9 cellular contexts compared by ENCODE assay signal in genomic region chr1:183632087-183632486, GRCh38. TPM values are rescaled to one million over a fixed set of nuclear protein-coding genes. Genes with fewer than 3 reads are reported as not detected.
DNase-seq lines count a peak whose midpoint lies in the region; ATAC-seq, FAIRE-seq and TF ChIP-seq lines count a peak whose summit lies in the region.
"Had no signal": no experiment of that assay in that cellular context is flagged by ENCODE, and none has a peak within 500 bp of the region (broad histone marks: within the 10 kb centered on the region; RNA-seq: fewer than 3 reads in every experiment).

No MANE protein-coding gene starts in this region.

- peaks cover 10% of the 10 kb centered on the region for H3K27me3 ChIP-seq in iPS-20b (ENCODE audit: insufficient read depth, low read length)

- peaks cover 10% of the 10 kb centered on the region for H3K27me3 Mint-ChIP-seq in activated naive CD8-positive, alpha-beta T cell treated with anti-CD3 and anti-CD28 coated beads, Interleukin-2, amount 50 U/mL, for 24 hours

- H3K9me3 ChIP-seq in A549 (no peaks in the 10 kb centered on the region), iPS-20b (ENCODE audit: insufficient read depth, low read depth, low read length) (no peaks in the 10 kb centered on the region)

- H3K9me3 Mint-ChIP-seq in activated naive CD8-positive, alpha-beta T cell treated with anti-CD3 and anti-CD28 coated beads, Interleukin-2, amount 50 U/mL, for 24 hours = no peaks in the 10 kb centered on the region

- FAIRE-seq in A549 (lab: Jason Lieb, UNC) = no peak

- H3K4me3 ChIP-seq in A549 (peak overlapping the region; percentile 96), GM08714 (ENCODE audit: low read length) (peak overlapping the region; percentile 99; the same call in 1 of the 2 replicates), iPS-20b (ENCODE audit: low read length) (0 out of 2 replicates have a peak overlapping the region, but pooled peaks have one; percentile 90)

- 40% methylated on average over 2 of the region's 2 CpGs for WGBS in A549 (ENCODE audit: missing lambda C conversion rate)

- peaks cover 60% of the 10 kb centered on the region for H3K4me1 Mint-ChIP-seq in activated naive CD8-positive, alpha-beta T cell treated with anti-CD3 and anti-CD28 coated beads, Interleukin-2, amount 50 U/mL, for 24 hours

- TF ChIP-seq CTCF in A549 (IDR thresholded peaks at IDR 0.05) = no peak

- DNase-seq in A549 (ENCODE audit: low read depth in 1 of 2, low spot score in 1 of 2) (no peak), medulla oblongata (ENCODE audit: extremely low spot score) (no peak), HuH-7 (ENCODE audit: low spot score) (no peak)
- DNase-seq in activated naive CD8-positive, alpha-beta T cell treated with anti-CD3 and anti-CD28 coated beads, Interleukin-2, amount 50 U/mL, for 24 hours = no peak
- no peak for DNase-seq in stimulated activated CD4-positive, alpha-beta T cell treated with anti-CD3 and anti-CD28 coated beads, Interleukin-12 subunit alpha, Interleukin-12 subunit beta, amount 100 ng/mL, for 4 hours
- DNase-seq: Kasumi-1 had no signal

- peaks cover 39% of the 10 kb centered on the region for H3K36me3 Mint-ChIP-seq in activated naive CD8-positive, alpha-beta T cell treated with anti-CD3 and anti-CD28 coated beads, Interleukin-2, amount 50 U/mL, for 24 hours (ENCODE audit: low read depth)

- H3K27ac ChIP-seq in A549 (no peak overlapping the region), iPS-20b (ENCODE audit: low read length) (no peak overlapping the region)

- TF ChIP-seq POLR2A in A549 (IDR thresholded peaks at IDR 0.05; ENCODE audit: low read length) = no peak

- H3K4me1 ChIP-seq in A549 (peaks cover 36% of the 10 kb centered on the region), iPS-20b (ENCODE audit: insufficient read depth, low read length) (peaks cover 23% of the 10 kb centered on the region; the same call in 1 of the 2 replicates)

- CTCF ChIA-PET in A549 (lab: Yijun Ruan, JAX) = interaction anchor here (0.7 to 4.0 kb wide), 5 partner anchors 9 to 53 kb away, joined by 3 to 21 read pairs (median 3); partner anchors contain the start of gene APOBEC4

- no peak for TF ChIP-seq EP300 in A549 (IDR thresholded peaks at IDR 0.05)

- no peak overlapping the region for H3K9ac ChIP-seq in iPS-20b (ENCODE audit: low read depth, low read length)

- peak overlapping the region; percentile 87 for H3K4me2 ChIP-seq in A549

- no peak for TF ChIP-seq RAD21 in A549 (conservative IDR thresholded peaks at IDR 0.05 in 1 of 2, IDR thresholded peaks at IDR 0.05 in 1 of 2)

- peaks cover 38% of the 10 kb centered on the region for H3K36me3 ChIP-seq in iPS-20b (ENCODE audit: insufficient read depth, low read depth, low read length)

- H3K4me3 Mint-ChIP-seq in activated naive CD8-positive, alpha-beta T cell treated with anti-CD3 and anti-CD28 coated beads, Interleukin-2, amount 50 U/mL, for 24 hours = peak overlapping the region; percentile 99

- POLR2A ChIA-PET in A549 (lab: Yijun Ruan, JAX) = interaction anchor here (0.7 to 1.0 kb wide), 2 partner anchors 9 to 22 kb away, joined by 3 to 7 read pairs; no protein-coding TSS in a partner anchor

- no peak for ATAC-seq in A549
- ATAC-seq in activated naive CD8-positive, alpha-beta T cell treated with anti-CD3 and anti-CD28 coated beads, Interleukin-2, amount 50 U/mL, for 24 hours = no peak
- ATAC-seq in GM21381 (IDR thresholded peaks at IDR 0.05; ENCODE audit: unreplicated experiment) = no peak

- no peak overlapping the region for H3K27ac Mint-ChIP-seq in activated naive CD8-positive, alpha-beta T cell treated with anti-CD3 and anti-CD28 coated beads, Interleukin-2, amount 50 U/mL, for 24 hours

TF ChIP-seq in A549, 52 proteins besides CTCF, POLR2A, EP300 and RAD21:
- TF ChIP-seq HOXA7 (CRISPR knock-in tag; IDR thresholded peaks at IDR 0.05) (no peak), CEBPB (IDR thresholded peaks at IDR 0.05) (peak; percentile 81 to 88; a peak in 3 of 4 replicates), HEYL (CRISPR knock-in tag; IDR thresholded peaks at IDR 0.05) (no peak), ZNF302 (CRISPR knock-in tag; IDR thresholded peaks at IDR 0.05) (no peak), TP53 (CRISPR knock-in tag; IDR thresholded peaks at IDR 0.05) (no peak), ELK1 (IDR thresholded peaks at IDR 0.05; ENCODE audit: low read depth, low read length) (no peak), USF2 (IDR thresholded peaks at IDR 0.05) (no peak), REST (IDR thresholded peaks at IDR 0.05) (no peak), RFX5 (IDR thresholded peaks at IDR 0.05) (no peak)
- TF ChIP-seq, protein P1, sequence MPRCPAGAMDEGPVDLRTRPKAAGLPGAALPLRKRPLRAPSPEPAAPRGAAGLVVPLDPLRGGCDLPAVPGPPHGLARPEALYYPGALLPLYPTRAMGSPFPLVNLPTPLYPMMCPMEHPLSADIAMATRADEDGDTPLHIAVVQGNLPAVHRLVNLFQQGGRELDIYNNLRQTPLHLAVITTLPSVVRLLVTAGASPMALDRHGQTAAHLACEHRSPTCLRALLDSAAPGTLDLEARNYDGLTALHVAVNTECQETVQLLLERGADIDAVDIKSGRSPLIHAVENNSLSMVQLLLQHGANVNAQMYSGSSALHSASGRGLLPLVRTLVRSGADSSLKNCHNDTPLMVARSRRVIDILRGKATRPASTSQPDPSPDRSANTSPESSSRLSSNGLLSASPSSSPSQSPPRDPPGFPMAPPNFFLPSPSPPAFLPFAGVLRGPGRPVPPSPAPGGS (IDR thresholded peaks at IDR 0.05) = no peak
- TF ChIP-seq, protein P2, sequence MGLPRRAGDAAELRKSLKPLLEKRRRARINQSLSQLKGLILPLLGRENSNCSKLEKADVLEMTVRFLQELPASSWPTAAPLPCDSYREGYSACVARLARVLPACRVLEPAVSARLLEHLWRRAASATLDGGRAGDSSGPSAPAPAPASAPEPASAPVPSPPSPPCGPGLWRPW (IDR thresholded peaks at IDR 0.05) = peak; percentile 33; the same call in 1 of the 2 replicates

RNA-seq across cellular contexts. Expression of gene ARPC5, which starts 3.5 kb away (rescaled TPM):
- polyA plus RNA-seq in A549 (2011; rRNA removed) = 147 and 189 TPM in 2 replicates
- polyA plus RNA-seq in A549 (2012; cell fraction: cytosol; rRNA removed) = 37.2 and 44.0 TPM in 2 replicates
- 9.9 and 21.1 TPM in 2 replicates for polyA plus RNA-seq in A549 (2012; cell fraction: nucleus; rRNA removed)
- 180 to 207 TPM (median 198 TPM) in 3 replicates for polyA plus RNA-seq in A549 (2017; fragmentation: RNase III; extraction: RNeasy Plus Mini Kit Qiagen cat#74134 plus additional on column Dnase treatment)
- 52.7 and 59.0 TPM in 2 replicates for polyA minus RNA-seq in A549 (2011; rRNA and poly(A)+ RNA removed)

RNA-seq across cellular contexts. Expression of gene APOBEC4, which starts 21.0 kb away (rescaled TPM):
- polyA plus RNA-seq in A549 (2011; rRNA removed) (not detected in 2 replicates), A549 (2017; fragmentation: RNase III; extraction: RNeasy Plus Mini Kit Qiagen cat#74134 plus additional on column Dnase treatment) (not detected in 3 replicates)
- not detected in 2 replicates for polyA plus RNA-seq in A549 (2012; cell fraction: cytosol; rRNA removed)
- not detected in 2 replicates for polyA plus RNA-seq in A549 (2012; cell fraction: nucleus; rRNA removed)
- not detected in 2 replicates for polyA minus RNA-seq in A549 (2011; rRNA and poly(A)+ RNA removed)

RNA-seq across cellular contexts. Expression of gene NCF2, which starts 41.8 kb away (rescaled TPM):
- 4.5 and 5.5 TPM in 2 replicates for polyA plus RNA-seq in A549 (2011; rRNA removed)
- 5.2 and 5.9 TPM in 2 replicates for polyA plus RNA-seq in A549 (2012; cell fraction: cytosol; rRNA removed)
- 4.7 and 7.4 TPM in 2 replicates for polyA plus RNA-seq in A549 (2012; cell fraction: nucleus; rRNA removed)
- 4.6 to 6.2 TPM (median 4.9 TPM) in 3 replicates for polyA plus RNA-seq in A549 (2017; fragmentation: RNase III; extraction: RNeasy Plus Mini Kit Qiagen cat#74134 plus additional on column Dnase treatment)
- polyA minus RNA-seq in A549 (2011; rRNA and poly(A)+ RNA removed) = 2.7 and 3.6 TPM in 2 replicates
